ENCODE assay signal across 30 cellular contexts in the genomic region with DNA sequence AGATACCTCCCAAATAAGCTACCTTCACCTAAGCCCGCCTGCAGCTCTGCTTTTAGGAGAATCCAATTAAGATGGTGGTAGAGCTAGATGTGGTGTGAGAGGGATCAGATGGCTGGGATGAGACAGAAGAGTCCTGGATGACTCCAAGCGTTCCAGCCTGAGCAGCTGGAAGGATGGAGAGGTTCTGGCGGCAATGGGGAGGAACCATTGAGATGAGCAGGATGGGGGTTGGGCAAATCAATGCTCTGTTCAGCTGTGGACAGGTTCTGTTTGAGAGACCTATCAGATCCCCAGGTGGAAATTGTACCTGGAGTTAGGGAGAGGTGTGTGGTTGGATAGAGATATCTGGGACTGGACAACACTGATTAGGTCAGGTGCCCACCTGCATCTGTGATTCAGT. TPM values are rescaled to one million over a fixed set of nuclear protein-coding genes. Genes with fewer than 3 reads are reported as not detected.
"Had no signal": no experiment of that assay in that cellular context is flagged by ENCODE, and none has a peak within 500 bp of the region (broad histone marks: within the 10 kb centered on the region; RNA-seq: fewer than 3 reads in every experiment).

No MANE protein-coding gene starts in this region.

- DNase-seq: activated CD4-positive, alpha-beta T cell treated with anti-CD3 and anti-CD28 coated beads, Interleukin-2, amount 10 ng/mL, durations not matched to agents 24 days and 14 days; activated CD4-positive, alpha-beta T cell treated with anti-CD3 and anti-CD28 coated beads, Interleukin-2, amount 50 U/mL, for 4 hours; activated CD8-positive, alpha-beta T cell treated with anti-CD3 and anti-CD28 coated beads for 36 hours; activated naive CD4-positive, alpha-beta T cell treated with anti-CD3 and anti-CD28 coated beads, Interleukin-2, amount 10 ng/mL, durations not matched to agents 7 days and 5 days; activated naive CD8-positive, alpha-beta T cell treated with anti-CD3 and anti-CD28 coated beads, Interleukin-2, amount 50 U/mL, for 24 hours; activated T-cell treated with anti-CD3 and anti-CD28 coated beads, Interleukin-2, amount 50 U/mL, for 1 hour; aorta; NCI-H1092 treated with DMSO at 0.1 percent for 48 hours; NCI-H1417 treated with DMSO at 0.1 percent for 48 hours; NCI-H1694; NCI-H1930; NCI-H2081 treated with DMSO at 0.1 percent for 48 hours; NCI-H226; NCI-H446 treated with DMSO at 0.1 percent for 48 hours; NCI-H524; NCI-H69; NCI-H82; SHP77 treated with DMSO at 0.1 percent for 48 hours; SK-N-SH had no signal

- H3K4me1 Mint-ChIP-seq: activated CD4-positive, alpha-beta T cell treated with anti-CD3 and anti-CD28 coated beads, Interleukin-2, amount 10 ng/mL, durations not matched to agents 24 days and 14 days; activated naive CD4-positive, alpha-beta T cell treated with anti-CD3 and anti-CD28 coated beads, Interleukin-2, amount 10 ng/mL, durations not matched to agents 7 days and 5 days; activated naive CD8-positive, alpha-beta T cell treated with anti-CD3 and anti-CD28 coated beads, Interleukin-2, amount 50 U/mL, for 24 hours had no signal

- ATAC-seq: activated CD8-positive, alpha-beta T cell treated with anti-CD3 and anti-CD28 coated beads for 36 hours; activated naive CD8-positive, alpha-beta T cell treated with anti-CD3 and anti-CD28 coated beads, Interleukin-2, amount 50 U/mL, for 24 hours; K562; Panc1 had no signal

- H3K4me3 ChIP-seq: cardiac muscle cell, K562, SJSA1 had no signal

- FAIRE-seq: K562, TTC549 had no signal

- H3K4me3 Mint-ChIP-seq: activated CD4-positive, alpha-beta T cell treated with anti-CD3 and anti-CD28 coated beads, Interleukin-2, amount 10 ng/mL, durations not matched to agents 24 days and 14 days; activated CD8-positive, alpha-beta T cell treated with anti-CD3 and anti-CD28 coated beads for 36 hours; activated naive CD4-positive, alpha-beta T cell treated with anti-CD3 and anti-CD28 coated beads, Interleukin-2, amount 10 ng/mL, durations not matched to agents 7 days and 5 days; activated naive CD8-positive, alpha-beta T cell; activated naive CD8-positive, alpha-beta T cell treated with anti-CD3 and anti-CD28 coated beads, Interleukin-2, amount 50 U/mL, for 24 hours; T-helper 1 cell treated with Interleukin-12 subunit alpha and Interleukin-12 subunit beta and Interleukin-4 antibody, amounts not matched to agents 30 μg/mL and 1 μg/mL, for 36 hours; T-helper 2 cell treated with Interferon-gamma antibody and Interleukin-4, amounts not matched to agents 5 μg/mL and 100 μg/mL, for 36 hours had no signal

- H3K27ac ChIP-seq: cardiac muscle cell, SJSA1 had no signal

- H3K27me3 ChIP-seq: cardiac muscle cell, SJSA1 had no signal

- H3K27me3 Mint-ChIP-seq: activated CD4-positive, alpha-beta T cell treated with anti-CD3 and anti-CD28 coated beads, Interleukin-2, amount 10 ng/mL, durations not matched to agents 24 days and 14 days; activated CD8-positive, alpha-beta T cell treated with anti-CD3 and anti-CD28 coated beads for 36 hours; activated naive CD8-positive, alpha-beta T cell; activated naive CD8-positive, alpha-beta T cell treated with anti-CD3 and anti-CD28 coated beads, Interleukin-2, amount 50 U/mL, for 24 hours had no signal

- H3K9me3 Mint-ChIP-seq: activated CD4-positive, alpha-beta T cell treated with anti-CD3 and anti-CD28 coated beads, Interleukin-2, amount 10 ng/mL, durations not matched to agents 24 days and 14 days; activated CD8-positive, alpha-beta T cell treated with anti-CD3 and anti-CD28 coated beads for 36 hours; activated naive CD4-positive, alpha-beta T cell treated with anti-CD3 and anti-CD28 coated beads, Interleukin-2, amount 10 ng/mL, durations not matched to agents 7 days and 5 days; activated naive CD8-positive, alpha-beta T cell treated with anti-CD3 and anti-CD28 coated beads, Interleukin-2, amount 50 U/mL, for 24 hours; activated T-helper 2 cell treated with anti-CD3 and anti-CD28 coated beads, Interferon-gamma antibody, Interleukin-2, Interleukin-4, amounts not matched to agents 10 μg/mL and 5 μg/mL and 100 μg/mL, durations not matched to agents 14 hours and 24 hours and 36 hours; T-helper 1 cell treated with Interleukin-12 subunit alpha and Interleukin-12 subunit beta and Interleukin-4 antibody, amounts not matched to agents 30 μg/mL and 1 μg/mL, for 36 hours; T-helper 2 cell treated with Interferon-gamma antibody and Interleukin-4, amounts not matched to agents 5 μg/mL and 100 μg/mL, for 36 hours had no signal

- H3K36me3 Mint-ChIP-seq: activated naive CD4-positive, alpha-beta T cell treated with anti-CD3 and anti-CD28 coated beads, Interleukin-2, amount 10 ng/mL, durations not matched to agents 7 days and 5 days; activated naive CD8-positive, alpha-beta T cell had no signal

- H3K27ac Mint-ChIP-seq: activated CD4-positive, alpha-beta T cell treated with anti-CD3 and anti-CD28 coated beads, Interleukin-2, amount 10 ng/mL, durations not matched to agents 24 days and 14 days; activated CD8-positive, alpha-beta T cell treated with anti-CD3 and anti-CD28 coated beads for 36 hours; activated naive CD4-positive, alpha-beta T cell treated with anti-CD3 and anti-CD28 coated beads, Interleukin-2, amount 10 ng/mL, durations not matched to agents 7 days and 5 days; activated naive CD8-positive, alpha-beta T cell; activated naive CD8-positive, alpha-beta T cell treated with anti-CD3 and anti-CD28 coated beads, Interleukin-2, amount 50 U/mL, for 24 hours; activated T-helper 2 cell treated with anti-CD3 and anti-CD28 coated beads, Interferon-gamma antibody, Interleukin-2, Interleukin-4, amounts not matched to agents 10 μg/mL and 5 μg/mL and 100 μg/mL, durations not matched to agents 14 hours and 24 hours and 36 hours; T-helper 1 cell treated with Interleukin-12 subunit alpha and Interleukin-12 subunit beta and Interleukin-4 antibody, amounts not matched to agents 30 μg/mL and 1 μg/mL, for 36 hours; T-helper 2 cell treated with Interferon-gamma antibody and Interleukin-4, amounts not matched to agents 5 μg/mL and 100 μg/mL, for 36 hours had no signal

RNA-seq across cellular contexts. Expression of a gene that starts 23.0 kb away (rescaled TPM):
- total RNA-seq: activated CD4-positive, alpha-beta T cell treated with anti-CD3 and anti-CD28 coated beads, Interleukin-2, amount 10 ng/mL, durations not matched to agents 24 days and 14 days; activated CD8-positive, alpha-beta memory T cell treated with anti-CD3 and anti-CD28 coated beads for 36 hours; activated CD8-positive, alpha-beta T cell treated with anti-CD3 and anti-CD28 coated beads for 36 hours; activated T-helper 2 cell treated with anti-CD3 and anti-CD28 coated beads, Interferon-gamma antibody, Interleukin-2, Interleukin-4, amounts not matched to agents 10 μg/mL and 5 μg/mL and 100 μg/mL, durations not matched to agents 14 hours and 24 hours and 36 hours; K562; M059J; SJSA1 had no signal
